10 cellular contexts compared by ENCODE assay signal in the genomic region with DNA sequence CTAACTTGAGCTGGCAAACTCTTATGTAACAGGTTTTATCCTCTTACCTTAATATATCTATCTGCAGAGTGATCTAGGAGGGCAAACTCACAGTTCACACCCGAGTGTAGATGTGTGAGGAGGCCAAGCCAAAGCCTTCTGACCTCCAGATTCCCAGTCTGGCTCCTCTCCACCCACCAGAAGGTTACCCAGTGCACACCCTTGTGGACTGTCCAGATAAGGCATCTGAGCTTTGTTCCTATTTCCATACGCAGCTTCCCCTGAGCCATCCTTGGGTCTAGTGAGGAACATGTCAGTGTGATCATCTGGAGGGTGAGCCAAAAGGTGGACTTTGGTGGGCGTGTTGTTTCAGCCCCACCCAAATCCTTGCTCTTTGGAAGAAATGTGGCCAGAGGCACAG.
A peak's percentile ranks its signal among the peaks of the same experiment; 100 is the strongest.
DNase-seq lines count a peak whose midpoint lies in the region; ATAC-seq and TF ChIP-seq lines count a peak whose summit lies in the region.
"Had no signal": no experiment of that assay in that cellular context is flagged by ENCODE, and none has a peak within 500 bp of the region (broad histone marks: within the 10 kb centered on the region; RNA-seq: fewer than 3 reads in every experiment).

No MANE protein-coding gene starts in this region.

- H3K4me1 Mint-ChIP-seq in endothelial cell (ENCODE audit: unreplicated experiment) (peaks cover 6% of the 10 kb centered on the region), nephron progenitor cell (peaks cover 10% of the 10 kb centered on the region)

- no peak overlapping the region for H3K9ac ChIP-seq in GM23248

- no peak overlapping the region for H2AFZ ChIP-seq in GM23248

- no peak overlapping the region for H3K27ac ChIP-seq in GM23248

- H3K4me3 ChIP-seq in GM23248 = no peak overlapping the region
- H3K4me3 ChIP-seq: K562 had no signal

- no peaks in the 10 kb centered on the region for H3K9me3 ChIP-seq in GM23248 (ENCODE audit: low read depth)

- H3K27ac Mint-ChIP-seq in endothelial cell (ENCODE audit: unreplicated experiment) (no peak overlapping the region), nephron progenitor cell (no peak overlapping the region)
- H3K27ac Mint-ChIP-seq: activated CD4-positive, alpha-beta memory T cell treated with anti-CD3 and anti-CD28 coated beads for 36 hours had no signal

- H3K36me3 ChIP-seq in GM23248 (ENCODE audit: low read depth) = no peaks in the 10 kb centered on the region

- no peak overlapping the region for H3K4me3 Mint-ChIP-seq in endothelial cell (ENCODE audit: unreplicated experiment)
- H3K4me3 Mint-ChIP-seq in nephron progenitor cell = no peak overlapping the region
- H3K4me3 Mint-ChIP-seq: activated CD4-positive, alpha-beta memory T cell treated with anti-CD3 and anti-CD28 coated beads for 36 hours had no signal

- WGBS in GM23248 (ENCODE audit: low coverage in 1 of 2, low lambda C conversion rate in 2 of 2, missing lambda C conversion rate in 2 of 2), 2 experiments = 64 to 77% methylated on average over 3 of the region's 3 CpGs

- TF ChIP-seq CTCF in endothelial cell (IDR thresholded peaks at IDR 0.05; ENCODE audit: unreplicated experiment) (peak; percentile 47), nephron progenitor cell (IDR thresholded peaks at IDR 0.05) (peak; percentile 22)

- H4K20me1 ChIP-seq in GM23248 (ENCODE audit: insufficient read depth) = no peaks in the 10 kb centered on the region

- H3K27me3 Mint-ChIP-seq in endothelial cell (ENCODE audit: unreplicated experiment) (no peaks in the 10 kb centered on the region), nephron progenitor cell (ENCODE audit: low read depth, poor library complexity) (peaks cover 2% of the 10 kb centered on the region)
- H3K27me3 Mint-ChIP-seq: activated CD4-positive, alpha-beta memory T cell treated with anti-CD3 and anti-CD28 coated beads for 36 hours had no signal

- peak; percentile 15 for DNase-seq in GM23248
- peak; percentile 2 for DNase-seq in NCI-H82 treated with DMSO at 0.1 percent for 48 hours (lab: John Stamatoyannopoulos, UW; ENCODE audit: unreplicated experiment)
- DNase-seq in endothelial cell (ENCODE audit: low spot score) = peak; percentile 46
- DNase-seq in nephron progenitor cell = no peak
- no peak for DNase-seq in inferior parietal cortex (ENCODE audit: extremely low spot score)
- DNase-seq in NCI-H774 (lab: John Stamatoyannopoulos, UW) = no peak
- DNase-seq in NCI-H510A treated with DMSO at 0.1 percent for 48 hours (lab: John Stamatoyannopoulos, UW) = no peak
- DNase-seq: activated CD4-positive, alpha-beta memory T cell treated with anti-CD3 and anti-CD28 coated beads for 36 hours had no signal

- H3K4me2 ChIP-seq in GM23248 (ENCODE audit: unreplicated experiment) = no peak overlapping the region

- H3K4me1 ChIP-seq in GM23248 (ENCODE audit: insufficient read depth) = peaks cover 13% of the 10 kb centered on the region

- in situ Hi-C loops in GM23248 (cut with MboI) = no loop called here

- H3K79me2 ChIP-seq in GM23248 (ENCODE audit: insufficient read depth) = no peaks in the 10 kb centered on the region

- no peaks in the 10 kb centered on the region for H3K9me2 ChIP-seq in GM23248 (ENCODE audit: insufficient read depth)

- no peak for ATAC-seq in HG03135 (IDR thresholded peaks at IDR 0.05; ENCODE audit: unreplicated experiment)
- ATAC-seq: K562 had no signal

- peaks cover 8% of the 10 kb centered on the region; the same call in 1 of the 2 replicates for H3F3A ChIP-seq in GM23248 (ENCODE audit: insufficient read depth)

- H3K36me3 Mint-ChIP-seq in endothelial cell (ENCODE audit: low read depth, unreplicated experiment) = no peaks in the 10 kb centered on the region
- H3K36me3 Mint-ChIP-seq in nephron progenitor cell (ENCODE audit: low read depth) = peaks cover 3% of the 10 kb centered on the region
- H3K36me3 Mint-ChIP-seq: activated CD4-positive, alpha-beta memory T cell treated with anti-CD3 and anti-CD28 coated beads for 36 hours had no signal

- H3K9me3 Mint-ChIP-seq in endothelial cell (ENCODE audit: unreplicated experiment) = no peaks in the 10 kb centered on the region
- H3K9me3 Mint-ChIP-seq in nephron progenitor cell = peaks cover 3% of the 10 kb centered on the region

- H3K27me3 ChIP-seq in GM23248 (replicated peaks; ENCODE audit: insufficient read depth) = no peaks in the 10 kb centered on the region

Comparison
In these comparisons a context has a peak if more than half of its experiments do, and no peak if none do; other contexts are left out.
1. DNase-seq: peak in GM23248 (single experiment), NCI-H82 treated with DMSO at 0.1 percent for 48 hours (single experiment) and endothelial cell (single experiment); none in nephron progenitor cell (single experiment), inferior parietal cortex (single experiment), NCI-H774 (single experiment) and NCI-H510A treated with DMSO at 0.1 percent for 48 hours (single experiment).